ENCODE assay signal across 16 cellular contexts in genomic region chr7:78489423-78489822, GRCh38.
DNase-seq lines count a peak whose midpoint lies in the region; ATAC-seq and TF ChIP-seq lines count a peak whose summit lies in the region.
"Had no signal": no experiment of that assay in that cellular context is flagged by ENCODE, and none has a peak within 500 bp of the region (broad histone marks: within the 10 kb centered on the region; RNA-seq: fewer than 3 reads in every experiment).

No MANE protein-coding gene starts in this region.

- POLR2A ChIA-PET in IMR-90 (lab: Charles Lee; ENCODE audit: unreplicated experiment), result no interaction called here

- in situ Hi-C loops in IMR-90 (cut with MboI; ENCODE audit: low sequenced_read_pairs), result no loop called here

- peaks cover 13% of the 10 kb centered on the region for H3K4me1 Mint-ChIP-seq in neural crest cell
- H3K4me1 Mint-ChIP-seq in osteocyte (ENCODE audit: unreplicated experiment), result no peaks in the 10 kb centered on the region
- H3K4me1 Mint-ChIP-seq: activated CD4-positive, alpha-beta T cell treated with anti-CD3 and anti-CD28 coated beads, Interleukin-2, amount 10 ng/mL, durations not matched to agents 24 days and 14 days; activated naive CD8-positive, alpha-beta T cell treated with anti-CD3 and anti-CD28 coated beads for 36 hours had no signal

- no peaks in the 10 kb centered on the region for H3K27me3 Mint-ChIP-seq in neural crest cell (ENCODE audit: low read depth)
- peaks cover 6% of the 10 kb centered on the region for H3K27me3 Mint-ChIP-seq in osteocyte (ENCODE audit: unreplicated experiment)
- H3K27me3 Mint-ChIP-seq: activated CD4-positive, alpha-beta T cell treated with anti-CD3 and anti-CD28 coated beads, Interleukin-2, amount 10 ng/mL, durations not matched to agents 24 days and 14 days had no signal

- H3K23ac ChIP-seq in IMR-90 (ENCODE audit: low read depth, low read length), result no peak overlapping the region

- no peaks in the 10 kb centered on the region for H4K20me1 ChIP-seq in IMR-90 (ENCODE audit: insufficient read depth, low read length)

- WGBS in IMR-90 (ENCODE audit: extremely low coverage in 2 of 2, insufficient read length in 1 of 2), 2 experiments, result 55% methylated on average over 2 of the region's 6 CpGs; no CpG with 5 or more reads in 1 of the 2 experiments

- no peak overlapping the region for H2BK20ac ChIP-seq in IMR-90 (ENCODE audit: low read depth, low read length)

- dilution Hi-C loops in IMR-90 (cut with HindIII; ENCODE audit: low sequenced_read_pairs, unreplicated experiment), result no loop called here

- H3K9me3 ChIP-seq in IMR-90 (ENCODE audit: control insufficient read depth, insufficient read depth, low read length) (no peaks in the 10 kb centered on the region), colonic mucosa (no peaks in the 10 kb centered on the region)

- H3K9ac ChIP-seq in IMR-90 (ENCODE audit: low read depth, low read length) (no peak overlapping the region), colonic mucosa (ENCODE audit: low read depth in 2 of 2, low read length in 2 of 2) (no peak overlapping the region)

- ATAC-seq in IMR-90 (ENCODE audit: low read depth), result no peak

- H2AK5ac ChIP-seq in IMR-90 (ENCODE audit: low read depth, low read length), result no peak overlapping the region

- no peak for TF ChIP-seq CTCF in IMR-90 (conservative IDR thresholded peaks at IDR 0.05; ENCODE audit: low read depth, low read length)
- TF ChIP-seq CTCF in coronary artery (IDR thresholded peaks at IDR 0.05), result no peak
- no peak for TF ChIP-seq CTCF in neural crest cell (conservative IDR thresholded peaks at IDR 0.05)
- no peak for TF ChIP-seq CTCF in colonic mucosa (IDR thresholded peaks at IDR 0.05)
- no peak for TF ChIP-seq CTCF in osteocyte (IDR thresholded peaks at IDR 0.05)

- H2AFZ ChIP-seq in IMR-90 (replicated peaks; ENCODE audit: low read length, poor library complexity), result no peak overlapping the region

- no peak for TF ChIP-seq RAD21 in IMR-90 (IDR thresholded peaks at IDR 0.05; ENCODE audit: low read length)

- H3K36me3 ChIP-seq in IMR-90 (ENCODE audit: control insufficient read depth, insufficient read depth, low read length), result no peaks in the 10 kb centered on the region
- H3K36me3 ChIP-seq in colonic mucosa, result no peaks in the 10 kb centered on the region

- no peak overlapping the region for H3K14ac ChIP-seq in IMR-90 (replicated peaks; ENCODE audit: low read depth, low read length)

- peak overlapping the region; percentile 97 for H3K27ac Mint-ChIP-seq in neural crest cell (ENCODE audit: unreplicated experiment)
- H3K27ac Mint-ChIP-seq in osteocyte (ENCODE audit: unreplicated experiment), result no peak overlapping the region
- H3K27ac Mint-ChIP-seq: activated CD4-positive, alpha-beta T cell treated with anti-CD3 and anti-CD28 coated beads, Interleukin-2, amount 10 ng/mL, durations not matched to agents 24 days and 14 days; activated naive CD8-positive, alpha-beta T cell treated with anti-CD3 and anti-CD28 coated beads for 36 hours had no signal

- H2BK120ac ChIP-seq in IMR-90 (ENCODE audit: low read depth, low read length), result no peak overlapping the region

- no peak overlapping the region for H3K4me2 ChIP-seq in IMR-90 (ENCODE audit: low read depth, low read length)

- peak overlapping the region; percentile 9; the same call in 1 of the 2 replicates for H4K5ac ChIP-seq in IMR-90 (ENCODE audit: low read depth, low read length)

- TF ChIP-seq POLR2A in IMR-90 (IDR thresholded peaks at IDR 0.05; ENCODE audit: low read depth, low read length), result no peak

- H3K27me3 ChIP-seq in IMR-90 (ENCODE audit: control insufficient read depth, insufficient read depth, low read length) (no peaks in the 10 kb centered on the region), colonic mucosa (no peaks in the 10 kb centered on the region)

- no peaks in the 10 kb centered on the region for H3K79me1 ChIP-seq in IMR-90 (ENCODE audit: low read depth in 1 of 2, low read length in 2 of 2)

- CTCF ChIA-PET in IMR-90 (lab: Yijun Ruan, JAX), result no interaction called here

- no peak overlapping the region for H3K56ac ChIP-seq in IMR-90 (ENCODE audit: extremely low read depth, insufficient read depth, low read length)

- no peak overlapping the region for H3K4ac ChIP-seq in IMR-90 (ENCODE audit: low read depth, low read length)

- no peak overlapping the region for H2BK15ac ChIP-seq in IMR-90 (ENCODE audit: low read depth, low read length)

- H3K9me1 ChIP-seq in IMR-90 (ENCODE audit: insufficient read depth, low read length), result no peaks in the 10 kb centered on the region

- BruUV-seq in IMR-90 (replicated peaks; lab: Mats Ljungman, UMichigan), result no TSS peak

- H3K4me3 ChIP-seq in IMR-90 (ENCODE audit: insufficient read depth, low read depth, low read length) (no peak overlapping the region), coronary artery (peak overlapping the region; percentile 63), colonic mucosa (no peak overlapping the region)

- no peaks in the 10 kb centered on the region for H3K36me3 Mint-ChIP-seq in neural crest cell (ENCODE audit: low read depth)
- no peaks in the 10 kb centered on the region for H3K36me3 Mint-ChIP-seq in osteocyte (ENCODE audit: unreplicated experiment)
- H3K36me3 Mint-ChIP-seq: activated naive CD8-positive, alpha-beta T cell treated with anti-CD3 and anti-CD28 coated beads for 36 hours had no signal

- H3K4me3 Mint-ChIP-seq in neural crest cell (peak overlapping the region; percentile 25), osteocyte (ENCODE audit: unreplicated experiment) (no peak overlapping the region)
- H3K4me3 Mint-ChIP-seq: activated CD4-positive, alpha-beta T cell treated with anti-CD3 and anti-CD28 coated beads, Interleukin-2, amount 10 ng/mL, durations not matched to agents 24 days and 14 days; activated naive CD8-positive, alpha-beta T cell treated with anti-CD3 and anti-CD28 coated beads for 36 hours had no signal

- no peak overlapping the region for H4K8ac ChIP-seq in IMR-90 (ENCODE audit: low read depth in 2 of 2, low read length in 2 of 2)

- intact Hi-C loops in IMR-90 (cut with micrococcal nuclease) (no loop called here), colonic mucosa (cut with DNase I) (no loop called here)

- no peak overlapping the region for H2AK9ac ChIP-seq in IMR-90 (replicated peaks; ENCODE audit: low read depth, low read length, poor library complexity)

- H2BK5ac ChIP-seq in IMR-90 (ENCODE audit: low read depth, low read length, poor library complexity, severe bottlenecking), result no peak overlapping the region

- DNase-seq in Ammon's horn (ENCODE audit: low spot score), result peak; percentile 43
- no peak for DNase-seq in IMR-90
- DNase-seq in coronary artery (ENCODE audit: low spot score), result no peak
- no peak for DNase-seq in neural crest cell (ENCODE audit: low read depth, low spot score)
- DNase-seq in NCI-H446 (lab: John Stamatoyannopoulos, UW), result no peak
- no peak for DNase-seq in colonic mucosa
- DNase-seq in osteocyte (ENCODE audit: extremely low spot score, unreplicated experiment), result no peak
- DNase-seq in DMS153 treated with DMSO at 0.1 percent for 48 hours (lab: John Stamatoyannopoulos, UW; ENCODE audit: unreplicated experiment), result no peak
- DNase-seq: activated CD4-positive, alpha-beta T cell treated with anti-CD3 and anti-CD28 coated beads, Interleukin-2, amount 10 ng/mL, durations not matched to agents 24 days and 14 days; activated naive CD8-positive, alpha-beta T cell treated with anti-CD3 and anti-CD28 coated beads for 36 hours; activated T-cell treated with anti-CD3 and anti-CD28 coated beads, Interleukin-2, amount 50 U/mL, for 1 hour; Calu3; cerebellar nuclear complex; NCI-H2107; SIG-M5; T1000 had no signal

- H4K91ac ChIP-seq in IMR-90 (ENCODE audit: insufficient read depth, low read depth, low read length), result no peak overlapping the region

- H3K27ac ChIP-seq in IMR-90 (ENCODE audit: insufficient read depth, low read length), result no peak overlapping the region
- peak overlapping the region; percentile 21 to 53 for H3K27ac ChIP-seq in coronary artery
- H3K27ac ChIP-seq in colonic mucosa, result no peak overlapping the region

- H3K4me1 ChIP-seq in IMR-90 (ENCODE audit: control insufficient read depth, insufficient read depth, low read length), result no peaks in the 10 kb centered on the region; the same call in 1 of the 2 replicates
- no peaks in the 10 kb centered on the region for H3K4me1 ChIP-seq in colonic mucosa

- H3K9me3 Mint-ChIP-seq in neural crest cell (no peaks in the 10 kb centered on the region), osteocyte (ENCODE audit: unreplicated experiment) (no peaks in the 10 kb centered on the region)
- H3K9me3 Mint-ChIP-seq: activated CD4-positive, alpha-beta T cell treated with anti-CD3 and anti-CD28 coated beads, Interleukin-2, amount 10 ng/mL, durations not matched to agents 24 days and 14 days had no signal

- H3K18ac ChIP-seq in IMR-90 (ENCODE audit: low read depth, low read length), result peak overlapping the region; percentile 36; the same call in 1 of the 2 replicates

TF ChIP-seq in IMR-90, 13 proteins besides CTCF, POLR2A, EP300 and RAD21:
- TF ChIP-seq MAZ (IDR thresholded peaks at IDR 0.05; ENCODE audit: borderline replicate concordance, low read depth, low read length) (no peak), MAFK (IDR thresholded peaks at IDR 0.05; ENCODE audit: low read depth, low read length) (no peak)

Comparison
In these comparisons a context has a peak if more than half of its experiments do, and no peak if none do; other contexts are left out.
1. H3K27ac ChIP-seq: peak in coronary artery (2 of 2); none in IMR-90 (single experiment) and colonic mucosa (single experiment).